In genomic region chr3:30043156-30043555, GRCh38 we compare ENCODE assay signal across 18 cellular contexts.
DNase-seq lines count a peak whose midpoint lies in the region; ATAC-seq, FAIRE-seq and TF ChIP-seq lines count a peak whose summit lies in the region.
"Had no signal": no experiment of that assay in that cellular context is flagged by ENCODE, and none has a peak within 500 bp of the region (broad histone marks: within the 10 kb centered on the region; RNA-seq: fewer than 3 reads in every experiment).

No MANE protein-coding gene starts in this region.

- H3K9me2 ChIP-seq in SK-N-SH = no peaks in the 10 kb centered on the region

- no peak for TF ChIP-seq EP300 in SK-N-SH (IDR thresholded peaks at IDR 0.05; ENCODE audit: borderline replicate concordance in 1 of 2, low read depth in 1 of 2, low read length in 1 of 2)

- no peak overlapping the region for H2AK5ac ChIP-seq in neuronal stem cell (ENCODE audit: low read depth, low read length)

- H4K91ac ChIP-seq in neuronal stem cell (ENCODE audit: low read depth, low read length, poor library complexity) = no peak overlapping the region

- BruUV-seq in endothelial cell of umbilical vein (replicated peaks; lab: Mats Ljungman, UMichigan) = no TSS peak

- POLR2A ChIA-PET in SK-N-SH (lab: Yijun Ruan, JAX) (interaction anchor here (0.7 kb wide), 1 partner anchor 711 kb away, joined by 3 read pairs; no protein-coding TSS in a partner anchor), endothelial cell of umbilical vein (lab: Charles Lee) (interaction anchor here (0.8 kb wide), 1 partner anchor 565 kb away, joined by 4 read pairs; no protein-coding TSS in a partner anchor)

- TF ChIP-seq RAD21 in SK-N-SH (IDR thresholded peaks at IDR 0.05; ENCODE audit: low read length) = no peak; the same call in 1 of the 2 replicates

- H3K9me3 ChIP-seq in DND-41 (ENCODE audit: insufficient read depth, low read length, severe bottlenecking) (no peaks in the 10 kb centered on the region), SK-N-SH (no peaks in the 10 kb centered on the region), endothelial cell of umbilical vein (replicated peaks; ENCODE audit: control insufficient read depth, insufficient read depth, low read length) (no peaks in the 10 kb centered on the region), neuronal stem cell (replicated peaks in 1 of 2; ENCODE audit: control insufficient read depth in 2 of 2, insufficient read depth in 1 of 2, low read depth in 1 of 2, low read length in 2 of 2) (no peaks in the 10 kb centered on the region)
- H3K9me3 ChIP-seq: MG63 had no signal

- H3K27me3 ChIP-seq in DND-41 (ENCODE audit: insufficient read depth, low read length, poor library complexity) (no peaks in the 10 kb centered on the region), SK-N-SH (ENCODE audit: insufficient read depth) (no peaks in the 10 kb centered on the region), endothelial cell of umbilical vein (ENCODE audit: control insufficient read depth in 2 of 2, insufficient read depth in 2 of 2, low read length in 2 of 2) (no peaks in the 10 kb centered on the region), neuronal stem cell (ENCODE audit: control insufficient read depth in 3 of 3, insufficient read depth in 3 of 3, low read depth in 1 of 3, low read length in 3 of 3) (no peaks in the 10 kb centered on the region)
- H3K27me3 ChIP-seq: MG63 had no signal

- H3K4me2 ChIP-seq in DND-41 (ENCODE audit: insufficient read depth, low read length) (no peak overlapping the region), SK-N-SH (no peak overlapping the region), endothelial cell of umbilical vein (ENCODE audit: insufficient read depth, low read length) (no peak overlapping the region), neuronal stem cell (ENCODE audit: insufficient read depth, low read length, poor library complexity, severe bottlenecking) (no peak overlapping the region)

- H4K8ac ChIP-seq in neuronal stem cell (ENCODE audit: low read depth, low read length) = no peak overlapping the region

- DNase-seq in DND-41 (no peak), SK-N-SH (no peak), endothelial cell of umbilical vein (ENCODE audit: low read depth, low spot score) (peak; percentile 26), neuronal stem cell (ENCODE audit: low spot score) (no peak), NCI-H187 treated with DMSO at 0.1 percent for 48 hours (lab: John Stamatoyannopoulos, UW) (no peak), NCI-H146 (lab: John Stamatoyannopoulos, UW) (no peak)
- no peak for DNase-seq in activated T-cell treated with anti-CD3 and anti-CD28 coated beads, Interleukin-2, amount 50 U/mL, for 1 hour
- DNase-seq: DMS153, HCEC 1CT, KBM-7, MG63, NCI-H1105, NCI-H187, NCI-H2171, NCI-H82 had no signal

- H3K18ac ChIP-seq in neuronal stem cell (ENCODE audit: low read length) = no peak overlapping the region

- 0 out of 3 replicates have a peak, but pooled peaks have one; percentile 27 for ATAC-seq in DND-41 (ENCODE audit: insufficient read depth, low read depth)
- ATAC-seq in HG03378 (IDR thresholded peaks at IDR 0.05; ENCODE audit: unreplicated experiment) = no peak
- ATAC-seq: Panc1, Right ventricle myocardium inferior had no signal

- no peak overlapping the region for H3K14ac ChIP-seq in neuronal stem cell (ENCODE audit: low read length)

- H3K36me3 ChIP-seq in DND-41 (ENCODE audit: insufficient read depth, low read length) = no peaks in the 10 kb centered on the region
- no peaks in the 10 kb centered on the region for H3K36me3 ChIP-seq in SK-N-SH (replicated peaks in 1 of 2; ENCODE audit: control insufficient read depth in 1 of 2, insufficient read depth in 2 of 2, low read length in 1 of 2)
- H3K36me3 ChIP-seq in endothelial cell of umbilical vein (ENCODE audit: control insufficient read depth in 2 of 2, extremely low read depth in 1 of 2, insufficient read depth in 2 of 2, low read length in 2 of 2) = no peaks in the 10 kb centered on the region
- H3K36me3 ChIP-seq in neuronal stem cell (replicated peaks in 1 of 2; ENCODE audit: control insufficient read depth in 2 of 2, insufficient read depth in 2 of 2, low read length in 2 of 2) = no peaks in the 10 kb centered on the region
- H3K36me3 ChIP-seq: MG63 had no signal

- H3K79me1 ChIP-seq in neuronal stem cell (ENCODE audit: low read depth, low read length) = no peaks in the 10 kb centered on the region

- no peak for FAIRE-seq in endothelial cell of umbilical vein (lab: Jason Lieb, UNC)

- no peak overlapping the region for H2BK120ac ChIP-seq in neuronal stem cell (ENCODE audit: low read depth, low read length)

- CTCF ChIA-PET in SK-N-SH (lab: Yijun Ruan, JAX) = interaction anchor here (0.7 to 6.5 kb wide), 48 partner anchors 10 to 1131 kb away, joined by 3 to 193 read pairs (median 6); no protein-coding TSS in a partner anchor
- CTCF ChIA-PET in endothelial cell of umbilical vein (lab: Charles Lee) = interaction anchor here (0.7 to 4.1 kb wide), 65 partner anchors 10 to 1376 kb away, joined by 3 to 220 read pairs (median 5); partner anchors contain the start of gene TGFBR2

- no peak overlapping the region for H2BK12ac ChIP-seq in neuronal stem cell (ENCODE audit: low read length)

- H3K9ac ChIP-seq in DND-41 (ENCODE audit: low read depth, low read length) (no peak overlapping the region), SK-N-SH (no peak overlapping the region), endothelial cell of umbilical vein (replicated peaks; ENCODE audit: extremely low read depth, insufficient read depth, low read length) (no peak overlapping the region), neuronal stem cell (ENCODE audit: low read depth, low read length, poor library complexity) (no peak overlapping the region)

- H3K4me3 ChIP-seq in DND-41 (ENCODE audit: low read depth in 1 of 2, low read length in 2 of 2) (no peak overlapping the region), SK-N-SH (ENCODE audit: low read depth in 2 of 2, low read length in 1 of 2) (no peak overlapping the region), endothelial cell of umbilical vein (replicated peaks in 1 of 3; ENCODE audit: insufficient read depth in 1 of 3, low read depth in 1 of 3, low read length in 3 of 3) (no peak overlapping the region), neuronal stem cell (ENCODE audit: low read length in 2 of 2) (no peak overlapping the region)
- H3K4me3 ChIP-seq: MG63 had no signal

- no peak overlapping the region for H2BK5ac ChIP-seq in neuronal stem cell (ENCODE audit: low read length)

- H3K27ac ChIP-seq in DND-41 (ENCODE audit: low read length) = no peak overlapping the region
- H3K27ac ChIP-seq in SK-N-SH (ENCODE audit: low read depth in 2 of 2, low read length in 1 of 2) = peak overlapping the region in 1 of 2 experiments; percentile 11; a peak in 1 of 4 replicates
- no peak overlapping the region for H3K27ac ChIP-seq in endothelial cell of umbilical vein (ENCODE audit: insufficient read depth, low read depth, low read length)
- no peak overlapping the region for H3K27ac ChIP-seq in neuronal stem cell (replicated peaks; ENCODE audit: low read length)

- H4K20me1 ChIP-seq in DND-41 (ENCODE audit: insufficient read depth, low read length) (no peaks in the 10 kb centered on the region), SK-N-SH (ENCODE audit: insufficient read depth) (no peaks in the 10 kb centered on the region), endothelial cell of umbilical vein (replicated peaks; ENCODE audit: control insufficient read depth, extremely low read depth, insufficient read depth, low read length) (no peaks in the 10 kb centered on the region)

- no peaks in the 10 kb centered on the region for H3K9me1 ChIP-seq in endothelial cell of umbilical vein (replicated peaks; ENCODE audit: control insufficient read depth, extremely low read depth, insufficient read depth, low read length)

- H3K4ac ChIP-seq in neuronal stem cell (ENCODE audit: low read length) = no peak overlapping the region

- peaks cover 9% of the 10 kb centered on the region; the same call in 1 of the 2 replicates for H3K4me1 ChIP-seq in DND-41 (ENCODE audit: insufficient read depth, low read length)
- peaks cover 8 to 20% of the 10 kb centered on the region in 2 experiments for H3K4me1 ChIP-seq in SK-N-SH (ENCODE audit: control insufficient read depth in 1 of 2, insufficient read depth in 2 of 2, low read depth in 1 of 2, low read length in 1 of 2)
- peaks cover 25% of the 10 kb centered on the region for H3K4me1 ChIP-seq in endothelial cell of umbilical vein (ENCODE audit: control insufficient read depth, extremely low read depth, insufficient read depth, low read length)
- H3K4me1 ChIP-seq in neuronal stem cell (ENCODE audit: control insufficient read depth in 2 of 2, insufficient read depth in 1 of 2, low read depth in 1 of 2, low read length in 2 of 2) = peaks cover 0 to 10% of the 10 kb centered on the region in 2 donors

- no peak overlapping the region for H3K23ac ChIP-seq in neuronal stem cell (ENCODE audit: low read depth, low read length, poor library complexity)

- dilution Hi-C loops in endothelial cell of umbilical vein (cut with MboI; ENCODE audit: extremely low pct_ligation_motif_present, low sequenced_read_pairs) = loop anchor here (25.0 kb wide), 1 partner anchor 719 kb away; no protein-coding TSS in a partner anchor

- TF ChIP-seq CTCF in DND-41 (IDR thresholded peaks at IDR 0.05; ENCODE audit: borderline replicate concordance, extremely low read depth, low read length, poor library complexity, severe bottlenecking) = no peak
- TF ChIP-seq CTCF in SK-N-SH (IDR thresholded peaks at IDR 0.05) = no peak
- no peak for TF ChIP-seq CTCF in endothelial cell of umbilical vein (IDR thresholded peaks at IDR 0.05; ENCODE audit: extremely low read depth in 1 of 2, insufficient read depth in 1 of 2, low read depth in 1 of 2, low read length in 2 of 2)

- no peak overlapping the region for H2AFZ ChIP-seq in DND-41 (ENCODE audit: low read depth, low read length)
- peak overlapping the region; percentile 32 for H2AFZ ChIP-seq in SK-N-SH (ENCODE audit: low read depth)
- peak overlapping the region; percentile 11 for H2AFZ ChIP-seq in endothelial cell of umbilical vein (ENCODE audit: low read depth, low read length)
- peak overlapping the region; percentile 79 for H2AFZ ChIP-seq in neuronal stem cell (ENCODE audit: low read length)

- H3K79me2 ChIP-seq in DND-41 (ENCODE audit: insufficient read depth, low read length) (no peaks in the 10 kb centered on the region), SK-N-SH (ENCODE audit: insufficient read depth) (no peaks in the 10 kb centered on the region), endothelial cell of umbilical vein (ENCODE audit: control insufficient read depth, insufficient read depth, low read length) (no peaks in the 10 kb centered on the region)

- TF ChIP-seq POLR2A in endothelial cell of umbilical vein (IDR thresholded peaks at IDR 0.05; ENCODE audit: low read depth, low read length) = no peak

- intact Hi-C loops in endothelial cell of umbilical vein (cut with micrococcal nuclease) = loop anchor here (2.0 to 5.0 kb wide), 3 partner anchors 240 to 474 kb away; no protein-coding TSS in a partner anchor

- H2BK15ac ChIP-seq in neuronal stem cell (ENCODE audit: low read length) = no peak overlapping the region

- H3F3A ChIP-seq in SK-N-SH (replicated peaks; ENCODE audit: insufficient read depth) = no peaks in the 10 kb centered on the region

TF ChIP-seq in SK-N-SH, 30 proteins besides CTCF, POLR2A, EP300 and RAD21 (continues in another document):
- TF ChIP-seq CHD2 (IDR thresholded peaks at IDR 0.05; ENCODE audit: low read length, partially characterized antibody) = no peak

TF ChIP-seq in endothelial cell of umbilical vein, 7 proteins besides CTCF, POLR2A, EP300 and RAD21 (continues in another document):
- no peak for TF ChIP-seq MYC (IDR thresholded peaks at IDR 0.05; ENCODE audit: low read depth, low read length)
